ENCODE assay signal across 1 cellular context in genomic region chr10:69018613-69019012, GRCh38.
TF ChIP-seq lines count a peak whose summit lies in the region.

No MANE protein-coding gene starts in this region.

TF ChIP-seq in K562, 482 proteins besides CTCF, POLR2A, EP300 and RAD21 (continued from another document):
- TF ChIP-seq MGA (IDR thresholded peaks at IDR 0.05) (no peak), POU5F1 (IDR thresholded peaks at IDR 0.05; ENCODE audit: borderline replicate concordance, low read depth, low read length, partially characterized antibody) (no peak), ZNF121 (CRISPR knock-in tag; conservative IDR thresholded peaks at IDR 0.05) (no peak), GTF2B (IDR thresholded peaks at IDR 0.05; ENCODE audit: extremely low read depth, insufficient read length) (no peak), TRIM24 (IDR thresholded peaks at IDR 0.05) (peak; percentile 58 to 72; a peak in 3 of 4 replicates), TEAD1 (CRISPR knock-in tag; IDR thresholded peaks at IDR 0.05) (no peak), ZKSCAN8 (CRISPR knock-in tag; IDR thresholded peaks at IDR 0.05) (no peak), ZNF444 (CRISPR knock-in tag; IDR thresholded peaks at IDR 0.05) (no peak), RFX7 (CRISPR knock-in tag; IDR thresholded peaks at IDR 0.05) (no peak), DDX20 (tag; IDR thresholded peaks at IDR 0.05; ENCODE audit: low read depth) (no peak)
